Comparison of ENCODE assay signal across 23 cellular contexts in the genomic region with DNA sequence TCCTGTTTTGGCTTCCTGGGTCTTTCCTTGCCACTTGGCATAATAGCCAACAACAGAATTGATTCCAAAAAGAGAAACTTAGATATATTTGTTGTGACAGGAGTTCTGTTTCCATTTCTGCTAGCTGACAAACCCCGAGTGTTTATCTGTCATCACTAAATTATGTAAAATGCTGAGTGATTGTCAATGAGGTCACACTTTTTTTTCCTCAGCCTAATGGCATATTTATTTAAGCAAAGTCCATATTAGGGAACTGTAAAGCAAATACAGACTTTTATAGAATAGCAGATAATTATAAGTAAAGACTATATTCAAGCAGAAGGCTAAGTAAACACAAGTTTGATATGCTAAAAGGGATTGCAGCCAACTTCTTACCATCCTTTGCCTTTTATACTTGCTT.
DNase-seq lines count a peak whose midpoint lies in the region; ATAC-seq, FAIRE-seq and TF ChIP-seq lines count a peak whose summit lies in the region.
"Had no signal": no experiment of that assay in that cellular context is flagged by ENCODE, and none has a peak within 500 bp of the region (broad histone marks: within the 10 kb centered on the region; RNA-seq: fewer than 3 reads in every experiment).

No MANE protein-coding gene starts in this region.

- H3K4me1 ChIP-seq in HEK293 (ENCODE audit: control insufficient read depth, insufficient read depth, low read length) (peaks cover 16% of the 10 kb centered on the region), ascending aorta (peaks cover 0 to 33% of the 10 kb centered on the region in 2 donors)
- H3K4me1 ChIP-seq: HAP-1 had no signal

- no peak overlapping the region for H2AFZ ChIP-seq in neural cell (ENCODE audit: low read depth, low read length)

- H3K4me1 Mint-ChIP-seq in endothelial cell (ENCODE audit: unreplicated experiment) = peaks cover 6% of the 10 kb centered on the region
- H3K4me1 Mint-ChIP-seq: T-cell had no signal

- H3K9me3 ChIP-seq in HEK293 (ENCODE audit: control insufficient read depth, insufficient read depth, low read depth, low read length) (no peaks in the 10 kb centered on the region), ascending aorta (no peaks in the 10 kb centered on the region), neural cell (ENCODE audit: low read length) (no peaks in the 10 kb centered on the region)
- H3K9me3 ChIP-seq: HAP-1 had no signal

- ATAC-seq in HG02970 (IDR thresholded peaks at IDR 0.05; ENCODE audit: low FRiP score, unreplicated experiment) = no peak
- ATAC-seq: GM12878, T-cell had no signal

- TF ChIP-seq POLR2A in H54 (IDR thresholded peaks at IDR 0.05; ENCODE audit: low read depth, low read length) = no peak

- peak; percentile 45 for TF ChIP-seq EP300 in neural cell (conservative IDR thresholded peaks at IDR 0.05; ENCODE audit: poor library complexity, severe bottlenecking)

- no peak for TF ChIP-seq CTCF in HEK293 (tag by site-specific recombination; IDR thresholded peaks at IDR 0.05)
- TF ChIP-seq CTCF in ascending aorta (IDR thresholded peaks at IDR 0.05) = no peak
- no peak for TF ChIP-seq CTCF in neural cell (IDR thresholded peaks at IDR 0.05; ENCODE audit: poor library complexity, severe bottlenecking)
- TF ChIP-seq CTCF in endothelial cell (IDR thresholded peaks at IDR 0.05; ENCODE audit: unreplicated experiment) = no peak

- POLR2A ChIA-PET in HEK293 (lab: Yijun Ruan, JAX) = no interaction called here

- H3K4me2 ChIP-seq in neural cell (ENCODE audit: low read length) = no peak overlapping the region

- no peaks in the 10 kb centered on the region for H3F3A ChIP-seq in neural cell (ENCODE audit: insufficient read depth, low read length, poor library complexity, severe bottlenecking)

- no peak overlapping the region for H3K4me3 Mint-ChIP-seq in endothelial cell (ENCODE audit: unreplicated experiment)
- H3K4me3 Mint-ChIP-seq: T-cell had no signal

- H3K9me3 Mint-ChIP-seq in endothelial cell (ENCODE audit: unreplicated experiment) = no peaks in the 10 kb centered on the region
- H3K9me3 Mint-ChIP-seq: T-cell had no signal

- H3K27me3 ChIP-seq in ascending aorta = no peaks in the 10 kb centered on the region
- H3K27me3 ChIP-seq in neural cell (ENCODE audit: insufficient read depth, low read depth, low read length) = no peaks in the 10 kb centered on the region

- H3K4me3 ChIP-seq in HEK293 (ENCODE audit: low read depth, low read length) (no peak overlapping the region), ascending aorta (no peak overlapping the region), neural cell (ENCODE audit: low read length) (no peak overlapping the region)
- H3K4me3 ChIP-seq: GM12878, HAP-1, SK-N-MC had no signal

- H3K36me3 ChIP-seq in HEK293 (ENCODE audit: control insufficient read depth in 2 of 2, insufficient read depth in 1 of 2, low read length in 2 of 2) (no peaks in the 10 kb centered on the region), ascending aorta (no peaks in the 10 kb centered on the region), neural cell (ENCODE audit: insufficient read depth, low read length) (no peaks in the 10 kb centered on the region)
- H3K36me3 ChIP-seq: HAP-1 had no signal

- intact Hi-C loops in ascending aorta (cut with DNase I) = no loop called here

- CTCF ChIA-PET in HEK293 (lab: Yijun Ruan, JAX) = no interaction called here

- H3K27ac Mint-ChIP-seq in endothelial cell (ENCODE audit: unreplicated experiment) = no peak overlapping the region
- H3K27ac Mint-ChIP-seq: T-cell had no signal

- no peaks in the 10 kb centered on the region for H3K36me3 Mint-ChIP-seq in endothelial cell (ENCODE audit: low read depth, unreplicated experiment)
- H3K36me3 Mint-ChIP-seq: T-cell had no signal

- no peak overlapping the region for H3K9ac ChIP-seq in neural cell (ENCODE audit: low read length)

- no peaks in the 10 kb centered on the region for H3K9me2 ChIP-seq in neural cell (ENCODE audit: insufficient read depth, low read length)

- no peak for FAIRE-seq in H54 (lab: Jason Lieb, UNC)
- FAIRE-seq: GM12878, GM18507, RCC 7860 had no signal

- TF ChIP-seq RAD21 in neural cell (conservative IDR thresholded peaks at IDR 0.05) = no peak

- DNase-seq in NCI-H2081 (lab: John Stamatoyannopoulos, UW) = peak; percentile 7 to 79
- no peak for DNase-seq in ascending aorta (ENCODE audit: low spot score in 2 of 2)
- no peak for DNase-seq in endothelial cell (ENCODE audit: low spot score)
- DNase-seq in H54 (ENCODE audit: insufficient read length, low spot score) = no peak
- DNase-seq: ACHN, AML-193, Calu3, DND-41, GDM1, IMR-90, Kasumi-1, NCI-H345, NCI-H82, Right ventricle myocardium superior, T-cell had no signal

- no peaks in the 10 kb centered on the region for H4K20me1 ChIP-seq in neural cell (ENCODE audit: insufficient read depth)

- H3K27ac ChIP-seq in HEK293 (ENCODE audit: extremely low read depth, low read depth, low read length) (0 out of 2 replicates have a peak overlapping the region, but pooled peaks have one; percentile 24), ascending aorta (peak overlapping the region; percentile 47 to 71), neural cell (ENCODE audit: low read length) (no peak overlapping the region)
- H3K27ac ChIP-seq: SK-N-MC had no signal

- H3K79me2 ChIP-seq in neural cell (replicated peaks; ENCODE audit: insufficient read depth, low read length) = no peaks in the 10 kb centered on the region

- no peaks in the 10 kb centered on the region for H3K27me3 Mint-ChIP-seq in endothelial cell (ENCODE audit: unreplicated experiment)

TF ChIP-seq in HEK293, 187 proteins besides CTCF, POLR2A, EP300 and RAD21 (continues in another document):
- TF ChIP-seq ZNF184 (tag by site-specific recombination; IDR thresholded peaks at IDR 0.05) = 0 out of 2 replicates have a peak, but pooled peaks have one; percentile 15
- no peak for TF ChIP-seq ZBTB48 (tag by site-specific recombination; IDR thresholded peaks at IDR 0.05)
- no peak for TF ChIP-seq ZNF610 (tag by site-specific recombination; IDR thresholded peaks at IDR 0.05; ENCODE audit: borderline replicate concordance)
- TF ChIP-seq, protein P1, sequence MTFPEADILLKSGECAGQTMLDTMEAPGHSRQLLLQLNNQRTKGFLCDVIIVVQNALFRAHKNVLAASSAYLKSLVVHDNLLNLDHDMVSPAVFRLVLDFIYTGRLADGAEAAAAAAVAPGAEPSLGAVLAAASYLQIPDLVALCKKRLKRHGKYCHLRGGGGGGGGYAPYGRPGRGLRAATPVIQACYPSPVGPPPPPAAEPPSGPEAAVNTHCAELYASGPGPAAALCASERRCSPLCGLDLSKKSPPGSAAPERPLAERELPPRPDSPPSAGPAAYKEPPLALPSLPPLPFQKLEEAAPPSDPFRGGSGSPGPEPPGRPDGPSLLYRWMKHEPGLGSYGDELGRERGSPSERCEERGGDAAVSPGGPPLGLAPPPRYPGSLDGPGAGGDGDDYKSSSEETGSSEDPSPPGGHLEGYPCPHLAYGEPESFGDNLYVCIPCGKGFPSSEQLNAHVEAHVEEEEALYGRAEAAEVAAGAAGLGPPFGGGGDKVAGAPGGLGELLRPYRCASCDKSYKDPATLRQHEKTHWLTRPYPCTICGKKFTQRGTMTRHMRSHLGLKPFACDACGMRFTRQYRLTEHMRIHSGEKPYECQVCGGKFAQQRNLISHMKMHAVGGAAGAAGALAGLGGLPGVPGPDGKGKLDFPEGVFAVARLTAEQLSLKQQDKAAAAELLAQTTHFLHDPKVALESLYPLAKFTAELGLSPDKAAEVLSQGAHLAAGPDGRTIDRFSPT (tag by site-specific recombination; IDR thresholded peaks at IDR 0.05) = no peak
- 0 out of 2 replicates have a peak, but pooled peaks have one; percentile 10 for TF ChIP-seq ZNF221 (tag by site-specific recombination; IDR thresholded peaks at IDR 0.05; ENCODE audit: borderline replicate concordance)
- TF ChIP-seq ZNF585B (tag by site-specific recombination; IDR thresholded peaks at IDR 0.05) = no peak
- TF ChIP-seq BCL11B (tag by site-specific recombination; IDR thresholded peaks at IDR 0.05; ENCODE audit: low read depth) = no peak
- no peak for TF ChIP-seq ZNF768 (tag by site-specific recombination; IDR thresholded peaks at IDR 0.05)
- no peak for TF ChIP-seq ZNF292 (tag by site-specific recombination; IDR thresholded peaks at IDR 0.05; ENCODE audit: borderline replicate concordance, low read depth)

TF ChIP-seq in neural cell, 6 proteins besides CTCF, POLR2A, EP300 and RAD21:
- no peak for TF ChIP-seq TAF1 (IDR thresholded peaks at IDR 0.05; ENCODE audit: low read depth)
- no peak for TF ChIP-seq EZH2 (IDR thresholded peaks at IDR 0.05; ENCODE audit: borderline replicate concordance, insufficient read depth, low read length, poor library complexity, severe bottlenecking)
- peak; percentile 13 for TF ChIP-seq POLR2AphosphoS5 (IDR thresholded peaks at IDR 0.05)
- TF ChIP-seq MXI1 (conservative IDR thresholded peaks at IDR 0.05; ENCODE audit: poor library complexity, severe bottlenecking) = no peak
- TF ChIP-seq SMC3 (conservative IDR thresholded peaks at IDR 0.05; ENCODE audit: poor library complexity) = no peak
- TF ChIP-seq, protein P2, sequence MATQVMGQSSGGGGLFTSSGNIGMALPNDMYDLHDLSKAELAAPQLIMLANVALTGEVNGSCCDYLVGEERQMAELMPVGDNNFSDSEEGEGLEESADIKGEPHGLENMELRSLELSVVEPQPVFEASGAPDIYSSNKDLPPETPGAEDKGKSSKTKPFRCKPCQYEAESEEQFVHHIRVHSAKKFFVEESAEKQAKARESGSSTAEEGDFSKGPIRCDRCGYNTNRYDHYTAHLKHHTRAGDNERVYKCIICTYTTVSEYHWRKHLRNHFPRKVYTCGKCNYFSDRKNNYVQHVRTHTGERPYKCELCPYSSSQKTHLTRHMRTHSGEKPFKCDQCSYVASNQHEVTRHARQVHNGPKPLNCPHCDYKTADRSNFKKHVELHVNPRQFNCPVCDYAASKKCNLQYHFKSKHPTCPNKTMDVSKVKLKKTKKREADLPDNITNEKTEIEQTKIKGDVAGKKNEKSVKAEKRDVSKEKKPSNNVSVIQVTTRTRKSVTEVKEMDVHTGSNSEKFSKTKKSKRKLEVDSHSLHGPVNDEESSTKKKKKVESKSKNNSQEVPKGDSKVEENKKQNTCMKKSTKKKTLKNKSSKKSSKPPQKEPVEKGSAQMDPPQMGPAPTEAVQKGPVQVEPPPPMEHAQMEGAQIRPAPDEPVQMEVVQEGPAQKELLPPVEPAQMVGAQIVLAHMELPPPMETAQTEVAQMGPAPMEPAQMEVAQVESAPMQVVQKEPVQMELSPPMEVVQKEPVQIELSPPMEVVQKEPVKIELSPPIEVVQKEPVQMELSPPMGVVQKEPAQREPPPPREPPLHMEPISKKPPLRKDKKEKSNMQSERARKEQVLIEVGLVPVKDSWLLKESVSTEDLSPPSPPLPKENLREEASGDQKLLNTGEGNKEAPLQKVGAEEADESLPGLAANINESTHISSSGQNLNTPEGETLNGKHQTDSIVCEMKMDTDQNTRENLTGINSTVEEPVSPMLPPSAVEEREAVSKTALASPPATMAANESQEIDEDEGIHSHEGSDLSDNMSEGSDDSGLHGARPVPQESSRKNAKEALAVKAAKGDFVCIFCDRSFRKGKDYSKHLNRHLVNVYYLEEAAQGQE (IDR thresholded peaks at IDR 0.05; ENCODE audit: borderline replicate concordance) = no peak

Comparison
In these comparisons a context has a peak if more than half of its experiments do, and no peak if none do; other contexts are left out.
1. DNase-seq: peak in NCI-H2081 (2 of 2); none in ascending aorta (0 of 2), endothelial cell (single experiment) and H54 (single experiment).